Comparison of ENCODE assay signal across 15 cellular contexts in genomic region chr13:45933203-45934014, GRCh38.
"Had no signal": no experiment of that assay in that cellular context is flagged by ENCODE, and none has a peak within 500 bp of the region (broad histone marks: within the 10 kb centered on the region; RNA-seq: fewer than 3 reads in every experiment).

No MANE protein-coding gene starts in this region.

- H3K4me1 ChIP-seq: parathyroid adenoma, transverse colon, vagina had no signal

- H3K27ac ChIP-seq: parathyroid adenoma, suprapubic skin, transverse colon, vagina had no signal

- DNase-seq: activated CD4-positive, alpha-beta T cell treated with anti-CD3 and anti-CD28 coated beads, Interleukin-2, amount 50 U/mL, for 48 hours; activated gamma-delta T cell; activated T-cell treated with anti-CD3 and anti-CD28 coated beads, Interleukin-2, amount 50 U/mL, for 72 hours; cerebellar nuclear complex; cortex of kidney; effector CD8-positive, alpha-beta T cell; immature natural killer cell; naive B cell; T-helper 2 cell; transverse colon had no signal

- H3K9me3 ChIP-seq: mucosa of descending colon, suprapubic skin, transverse colon, vagina had no signal

- H3K27me3 ChIP-seq: transverse colon, vagina had no signal

- ATAC-seq: activated T-cell treated with anti-CD3 and anti-CD28 coated beads, Interleukin-2, amount 50 U/mL, for 72 hours; esophagus mucosa; mucosa of descending colon had no signal

- H3K36me3 ChIP-seq: suprapubic skin, transverse colon, vagina had no signal

- H3K4me3 ChIP-seq: mucosa of descending colon, suprapubic skin, transverse colon, vagina had no signal
